Comparison of ENCODE assay signal across 9 cellular contexts in the genomic region with DNA sequence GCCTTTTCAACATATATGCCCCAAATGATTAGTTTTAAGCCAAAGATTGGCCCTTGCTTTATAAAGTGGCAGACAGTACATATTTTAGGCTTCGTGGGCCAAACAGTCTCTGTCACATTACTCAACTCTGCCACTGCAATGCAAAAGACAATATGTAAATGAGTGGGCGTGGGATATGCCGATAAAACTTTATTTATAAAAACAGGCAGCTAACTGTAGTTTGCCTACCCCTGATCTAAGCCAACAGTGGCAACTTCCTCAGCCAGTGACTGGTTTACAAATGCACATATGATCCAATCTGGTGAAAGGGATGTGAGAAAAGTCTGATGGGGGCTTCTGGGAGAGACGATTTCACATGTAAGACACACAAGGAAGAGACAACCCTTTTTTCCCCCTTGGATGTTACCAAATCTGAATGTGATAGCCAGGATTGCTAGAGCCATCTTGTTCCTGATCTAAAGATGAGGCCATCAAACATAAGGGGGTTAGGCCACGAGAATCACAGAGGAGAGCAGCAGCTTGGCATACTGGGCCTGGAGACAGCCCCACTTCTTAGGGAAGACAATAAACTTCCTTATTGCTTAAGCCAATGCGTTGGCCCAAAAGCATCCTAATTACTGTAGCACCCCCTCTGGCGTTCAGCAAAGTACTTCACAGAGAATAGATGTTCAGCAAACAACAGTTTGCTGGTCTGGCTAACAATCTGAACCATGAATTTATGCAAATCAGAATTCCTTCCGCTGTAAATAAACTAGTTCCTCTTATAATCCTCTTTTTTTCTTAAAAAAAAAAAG.
DNase-seq lines count a peak whose midpoint lies in the region; ATAC-seq and TF ChIP-seq lines count a peak whose summit lies in the region.
"Had no signal": no experiment of that assay in that cellular context is flagged by ENCODE, and none has a peak within 500 bp of the region (broad histone marks: within the 10 kb centered on the region; RNA-seq: fewer than 3 reads in every experiment).

No MANE protein-coding gene starts in this region.

- no peak overlapping the region for H3K4me3 Mint-ChIP-seq in activated B cell treated with CpG ODN at 0.5 μM for 24 hours
- H3K4me3 Mint-ChIP-seq in stimulated activated memory B cell treated with anti-CD40 and anti-IgM and Interleukin-4, amounts not matched to agents 10 μg/mL and 1 μg/mL and 100 μg/mL, for 72 hours: no peak overlapping the region
- H3K4me3 Mint-ChIP-seq: activated naive CD4-positive, alpha-beta T cell treated with anti-CD3 and anti-CD28 coated beads, Interleukin-2, amount 50 U/mL, for 24 hours had no signal

- H3K4me3 ChIP-seq in HL-60 (replicated peaks; ENCODE audit: insufficient read depth, low read length): no peak overlapping the region

- no peaks in the 10 kb centered on the region for H3K27me3 Mint-ChIP-seq in activated B cell treated with CpG ODN at 0.5 μM for 24 hours
- H3K27me3 Mint-ChIP-seq in stimulated activated memory B cell treated with anti-CD40 and anti-IgM and Interleukin-4, amounts not matched to agents 10 μg/mL and 1 μg/mL and 100 μg/mL, for 72 hours: no peaks in the 10 kb centered on the region
- H3K27me3 Mint-ChIP-seq: activated naive CD4-positive, alpha-beta T cell treated with anti-CD3 and anti-CD28 coated beads, Interleukin-2, amount 50 U/mL, for 24 hours had no signal

- H3K27me3 ChIP-seq in HL-60 (ENCODE audit: insufficient read depth, poor library complexity, severe bottlenecking): peaks cover 2% of the 10 kb centered on the region

- H3K9me3 Mint-ChIP-seq in activated B cell treated with CpG ODN at 0.5 μM for 24 hours: peaks cover 14% of the 10 kb centered on the region
- peaks cover 13% of the 10 kb centered on the region for H3K9me3 Mint-ChIP-seq in stimulated activated memory B cell treated with anti-CD40 and anti-IgM and Interleukin-4, amounts not matched to agents 10 μg/mL and 1 μg/mL and 100 μg/mL, for 72 hours
- H3K9me3 Mint-ChIP-seq: activated naive CD4-positive, alpha-beta T cell treated with anti-CD3 and anti-CD28 coated beads, Interleukin-2, amount 50 U/mL, for 24 hours had no signal

- TF ChIP-seq CTCF in HL-60 (IDR thresholded peaks at IDR 0.05; ENCODE audit: insufficient read depth, low read length) (peak; percentile 41), activated B cell treated with CpG ODN at 0.5 μM for 24 hours (IDR thresholded peaks at IDR 0.05) (no peak)

- CTCF ChIA-PET in activated B cell treated with CpG ODN at 0.5 μM for 24 hours (lab: Charles Lee): interaction anchor here (0.7 kb wide), 1 partner anchor 544 kb away, joined by 3 read pairs; no protein-coding TSS in a partner anchor

- DNase-seq in AG20443 (ENCODE audit: low spot score): peak; percentile 34
- peak; percentile 29 to 56 for DNase-seq in HL-60 (ENCODE audit: low read depth in 1 of 2, low spot score in 1 of 2)
- no peak for DNase-seq in activated B cell treated with CpG ODN at 0.5 μM for 24 hours
- DNase-seq in left kidney (ENCODE audit: low read depth, low spot score): peak; percentile 39
- DNase-seq in GM19240 (ENCODE audit: insufficient read length, low spot score): no peak
- no peak for DNase-seq in NCI-H2081 treated with DMSO at 0.1 percent for 48 hours (lab: John Stamatoyannopoulos, UW)

- H3K27ac ChIP-seq in HL-60 (replicated peaks): no peak overlapping the region

- H3K4me1 Mint-ChIP-seq in activated B cell treated with CpG ODN at 0.5 μM for 24 hours: peaks cover 53% of the 10 kb centered on the region
- peaks cover 43% of the 10 kb centered on the region for H3K4me1 Mint-ChIP-seq in stimulated activated memory B cell treated with anti-CD40 and anti-IgM and Interleukin-4, amounts not matched to agents 10 μg/mL and 1 μg/mL and 100 μg/mL, for 72 hours
- H3K4me1 Mint-ChIP-seq: activated naive CD4-positive, alpha-beta T cell treated with anti-CD3 and anti-CD28 coated beads, Interleukin-2, amount 50 U/mL, for 24 hours had no signal

- POLR2A ChIA-PET in activated B cell treated with CpG ODN at 0.5 μM for 24 hours (lab: Charles Lee): no interaction called here

- intact Hi-C loops in activated B cell treated with CpG ODN at 0.5 μM for 24 hours (cut with micrococcal nuclease): loop anchor here (2.0 kb wide), 1 partner anchor 123 kb away; no protein-coding TSS in a partner anchor

- peak overlapping the region; percentile 15 for H3K27ac Mint-ChIP-seq in activated B cell treated with CpG ODN at 0.5 μM for 24 hours
- H3K27ac Mint-ChIP-seq in stimulated activated memory B cell treated with anti-CD40 and anti-IgM and Interleukin-4, amounts not matched to agents 10 μg/mL and 1 μg/mL and 100 μg/mL, for 72 hours: no peak overlapping the region
- H3K27ac Mint-ChIP-seq: activated naive CD4-positive, alpha-beta T cell treated with anti-CD3 and anti-CD28 coated beads, Interleukin-2, amount 50 U/mL, for 24 hours had no signal

- H3K36me3 Mint-ChIP-seq in activated B cell treated with CpG ODN at 0.5 μM for 24 hours (ENCODE audit: low read depth): peaks cover 16% of the 10 kb centered on the region
- H3K36me3 Mint-ChIP-seq in stimulated activated memory B cell treated with anti-CD40 and anti-IgM and Interleukin-4, amounts not matched to agents 10 μg/mL and 1 μg/mL and 100 μg/mL, for 72 hours: peaks cover 38% of the 10 kb centered on the region
- H3K36me3 Mint-ChIP-seq: activated naive CD4-positive, alpha-beta T cell treated with anti-CD3 and anti-CD28 coated beads, Interleukin-2, amount 50 U/mL, for 24 hours had no signal

- ATAC-seq in activated B cell treated with CpG ODN at 0.5 μM for 24 hours (ENCODE audit: low read depth) (no peak), HG03571 (IDR thresholded peaks at IDR 0.05; ENCODE audit: unreplicated experiment) (no peak)
- ATAC-seq in stimulated activated memory B cell treated with anti-CD40 and anti-IgM and Interleukin-4, amounts not matched to agents 10 μg/mL and 1 μg/mL and 100 μg/mL, for 72 hours: no peak

Comparison
In these comparisons a context has a peak if more than half of its experiments do, and no peak if none do; other contexts are left out.
1. DNase-seq: peak in AG20443 (single experiment), HL-60 (2 of 2) and left kidney (single experiment); none in activated B cell treated with CpG ODN at 0.5 μM for 24 hours (single experiment), GM19240 (single experiment) and NCI-H2081 treated with DMSO at 0.1 percent for 48 hours (single experiment).